ENCODE assay signal across 32 cellular contexts in genomic region chr13:112092453-112092852, GRCh38. TPM values are rescaled to one million over a fixed set of nuclear protein-coding genes. Genes with fewer than 3 reads are reported as not detected.
"Had no signal": no experiment of that assay in that cellular context is flagged by ENCODE, and none has a peak within 500 bp of the region (broad histone marks: within the 10 kb centered on the region; RNA-seq: fewer than 3 reads in every experiment).

No MANE protein-coding gene starts in this region.

- H3K4me1 Mint-ChIP-seq: immature natural killer cell; mesothelial cell of epicardium; naive B cell; natural killer cell; nephron progenitor cell; stimulated activated memory B cell treated with anti-CD40 and anti-IgM and Interleukin-4, amounts not matched to agents 10 μg/mL and 1 μg/mL and 100 μg/mL, for 72 hours; stimulated activated naive CD8-positive, alpha-beta T cell treated with anti-CD3 and anti-CD28 coated beads, Interleukin-15, amount 100 ng/mL, for 72 hours had no signal

- DNase-seq: hypothalamus; immature natural killer cell; kidney; left ventricle myocardium inferior; mesendoderm; naive B cell; natural killer cell; nephron progenitor cell; ovary; right lobe of liver; stimulated activated CD4-positive, alpha-beta T cell treated with anti-CD3 and anti-CD28 coated beads, Interleukin-1b, Interleukin-23, amount 100 ng/mL, for 48 hours; stimulated activated CD4-positive, alpha-beta T cell treated with anti-CD3 and anti-CD28 coated beads, Interleukin-2, amount 100 ng/mL, for 48 hours; stimulated activated CD4-positive, alpha-beta T cell treated with anti-CD3 and anti-CD28 coated beads, Interleukin-4, amount 100 ng/mL, for 4 hours; stimulated activated CD8-positive, alpha-beta memory T cell treated with anti-CD3 and anti-CD28 coated beads, Interleukin-4, amount 100 ng/mL, for 48 hours; stimulated activated naive CD4-positive, alpha-beta T cell treated with Interleukin-2 at 50 U/mL for 16 hours; stimulated activated naive CD8-positive, alpha-beta T cell treated with anti-CD3 and anti-CD28 coated beads, Interleukin-15, amount 100 ng/mL, for 72 hours; substantia nigra; thyroid gland; transverse colon; upper lobe of left lung; uterus had no signal

- H3K27me3 ChIP-seq: ovary, right atrium auricular region, right lobe of liver, upper lobe of left lung had no signal

- H3K4me2 ChIP-seq: smooth muscle cell had no signal

- H3K36me3 Mint-ChIP-seq: immature natural killer cell; mesothelial cell of epicardium; naive B cell; natural killer cell; stimulated activated memory B cell treated with anti-CD40 and anti-IgM and Interleukin-4, amounts not matched to agents 10 μg/mL and 1 μg/mL and 100 μg/mL, for 72 hours had no signal

- H3K4me3 Mint-ChIP-seq: immature natural killer cell; mesothelial cell of epicardium; naive B cell; natural killer cell; nephron progenitor cell; stimulated activated memory B cell treated with anti-CD40 and anti-IgM and Interleukin-4, amounts not matched to agents 10 μg/mL and 1 μg/mL and 100 μg/mL, for 72 hours; stimulated activated naive CD8-positive, alpha-beta T cell treated with anti-CD3 and anti-CD28 coated beads, Interleukin-15, amount 100 ng/mL, for 72 hours had no signal

- H3K9me3 Mint-ChIP-seq: mesothelial cell of epicardium; natural killer cell; stimulated activated memory B cell treated with anti-CD40 and anti-IgM and Interleukin-4, amounts not matched to agents 10 μg/mL and 1 μg/mL and 100 μg/mL, for 72 hours; stimulated activated naive CD8-positive, alpha-beta T cell treated with anti-CD3 and anti-CD28 coated beads, Interleukin-15, amount 100 ng/mL, for 72 hours had no signal

- H3K4me3 ChIP-seq: left ventricle myocardium inferior, lung, ovary, right atrium auricular region, right lobe of liver, smooth muscle cell, thyroid gland, transverse colon, upper lobe of left lung, uterus had no signal

- H3K36me3 ChIP-seq: left ventricle myocardium inferior, ovary, right atrium auricular region, right lobe of liver, thyroid gland, transverse colon, upper lobe of left lung, uterus had no signal

- ATAC-seq: natural killer cell; right lobe of liver; stimulated activated memory B cell treated with anti-CD40 and anti-IgM and Interleukin-4, amounts not matched to agents 10 μg/mL and 1 μg/mL and 100 μg/mL, for 72 hours; stimulated activated naive CD8-positive, alpha-beta T cell treated with anti-CD3 and anti-CD28 coated beads, Interleukin-15, amount 100 ng/mL, for 72 hours had no signal

- H3K4me1 ChIP-seq: left ventricle myocardium inferior, right atrium auricular region, right lobe of liver, transverse colon, upper lobe of left lung, uterus had no signal

- H3K27ac ChIP-seq: left ventricle myocardium inferior, ovary, right atrium auricular region, right lobe of liver, thyroid gland, transverse colon, upper lobe of left lung, uterus had no signal

- H3K9me3 ChIP-seq: left ventricle myocardium inferior, ovary, right atrium auricular region, right lobe of liver, thyroid gland, transverse colon, upper lobe of left lung, uterus had no signal

- H3K27ac Mint-ChIP-seq: immature natural killer cell; mesothelial cell of epicardium; naive B cell; natural killer cell; nephron progenitor cell; progenitor cell of endocrine pancreas; stimulated activated memory B cell treated with anti-CD40 and anti-IgM and Interleukin-4, amounts not matched to agents 10 μg/mL and 1 μg/mL and 100 μg/mL, for 72 hours; stimulated activated naive CD8-positive, alpha-beta T cell treated with anti-CD3 and anti-CD28 coated beads, Interleukin-15, amount 100 ng/mL, for 72 hours had no signal

RNA-seq across cellular contexts. Expression of gene SOX1, which starts 25.5 kb away (rescaled TPM):
- total RNA-seq: kidney, left ventricle myocardium inferior, mesothelial cell of epicardium, mononuclear cell, natural killer cell, omental fat pad, ovary, pulmonary artery endothelial cell, renal cortical epithelial cell, right atrium auricular region, right lobe of liver, skeletal muscle tissue, smooth muscle cell, transverse colon, upper lobe of left lung, uterus had no signal
- polyA plus RNA-seq: immature natural killer cell, lung, ovary, smooth muscle cell had no signal
